Comparison of ENCODE assay signal across 8 cellular contexts in genomic region chr15:64354683-64355558, GRCh38. TPM values are rescaled to one million over a fixed set of nuclear protein-coding genes. Genes with fewer than 3 reads are reported as not detected.
A peak's percentile ranks its signal among the peaks of the same experiment; 100 is the strongest.
DNase-seq lines count a peak whose midpoint lies in the region; ATAC-seq and TF ChIP-seq lines count a peak whose summit lies in the region.

No MANE protein-coding gene starts in this region.

- H2AFZ ChIP-seq in KMS-11 (ENCODE audit: low read depth): peak overlapping the region; percentile 69
- H2AFZ ChIP-seq in hepatocyte: peak overlapping the region; percentile 73

- H3K4me2 ChIP-seq in KMS-11 (peak overlapping the region; percentile 84), hepatocyte (peak overlapping the region; percentile 97)

- TF ChIP-seq CTCF in GM12875 (IDR thresholded peaks at IDR 0.05; ENCODE audit: borderline replicate concordance, insufficient read depth, low read depth, low read length) (no peak), KMS-11 (conservative IDR thresholded peaks at IDR 0.05; ENCODE audit: low read depth, low read length) (no peak), hepatocyte (IDR thresholded peaks at IDR 0.05; ENCODE audit: poor library complexity) (no peak), spleen (IDR thresholded peaks at IDR 0.05 in 8 of 11, conservative IDR thresholded peaks at IDR 0.05 in 3 of 11) (no peak)

- H3K27me3 ChIP-seq in KMS-11 (ENCODE audit: insufficient read depth, low read depth) (no peaks in the 10 kb centered on the region), hepatocyte (no peaks in the 10 kb centered on the region), spleen (replicated peaks in 1 of 7) (no peaks in the 10 kb centered on the region)

- H3K4me3 ChIP-seq in GM12875 (ENCODE audit: low read depth, low read length) (peak overlapping the region; percentile 96), KMS-11 (IDR thresholded peaks at IDR 0.05; ENCODE audit: insufficient read depth, low read depth, low read length) (no peak overlapping the region), hepatocyte (peak overlapping the region; percentile 99), spleen (peak overlapping the region; percentile 56 to 98 (median 83))

- no peak for ATAC-seq in GM19467 (IDR thresholded peaks at IDR 0.05; ENCODE audit: unreplicated experiment)

- H3K79me2 ChIP-seq in KMS-11 (ENCODE audit: insufficient read depth, low read depth) (peaks cover 16% of the 10 kb centered on the region; the same call in 1 of the 2 replicates), hepatocyte (peaks cover 56% of the 10 kb centered on the region)

- 11% methylated on average over 14 of the region's 14 CpGs for WGBS in hepatocyte (ENCODE audit: low lambda C conversion rate, missing lambda C conversion rate)
- WGBS in spleen, 5 donors: 13 to 16% (median 14%) methylated on average over 14 of the region's 14 CpGs

- H4K20me1 ChIP-seq in KMS-11 (ENCODE audit: insufficient read depth): no peaks in the 10 kb centered on the region
- H4K20me1 ChIP-seq in hepatocyte (ENCODE audit: insufficient read depth, poor library complexity, severe bottlenecking): peaks cover 3% of the 10 kb centered on the region

- H3K27ac ChIP-seq in KMS-11 (0 out of 2 replicates have a peak overlapping the region, but pooled peaks have one; percentile 57), hepatocyte (peak overlapping the region; percentile 93), spleen (peak overlapping the region; percentile 23 to 89 (median 80))

- H3K36me3 ChIP-seq in KMS-11 (ENCODE audit: insufficient read depth) (no peaks in the 10 kb centered on the region), hepatocyte (replicated peaks; ENCODE audit: insufficient read depth, low read depth) (no peaks in the 10 kb centered on the region), spleen (peaks cover 0 to 6% (median 0%) of the 10 kb centered on the region in 6 donors)

- intact Hi-C loops in spleen (cut with DNase I; ENCODE audit: low total_unique reads): no loop called here

- H3K9ac ChIP-seq in KMS-11: peak overlapping the region; percentile 28; the same call in 1 of the 2 replicates

- H3K9me3 ChIP-seq in hepatocyte (ENCODE audit: low read depth) (no peaks in the 10 kb centered on the region), spleen (no peaks in the 10 kb centered on the region)

- H3K9me2 ChIP-seq in hepatocyte (replicated peaks; ENCODE audit: insufficient read depth): no peaks in the 10 kb centered on the region

- H3K4me1 ChIP-seq in KMS-11 (ENCODE audit: low read depth, poor library complexity, severe bottlenecking) (peaks cover 19% of the 10 kb centered on the region), hepatocyte (ENCODE audit: insufficient read depth) (peaks cover 5% of the 10 kb centered on the region), spleen (peaks cover 8 to 58% (median 30%) of the 10 kb centered on the region in 6 donors)

- peak; percentile 23 for DNase-seq in activated naive CD4-positive, alpha-beta T cell treated with Interleukin-2 at 50 U/mL for 16 hours
- no peak for DNase-seq in hepatocyte (ENCODE audit: low spot score)
- no peak for DNase-seq in spleen
- DNase-seq in EL: no peak
- DNase-seq in T-helper 9 cell: no peak

- TF ChIP-seq POLR2A in spleen (IDR thresholded peaks at IDR 0.05): no peak

RNA-seq across cellular contexts. Expression of gene CSNK1G1, which starts 1.1 kb away (rescaled TPM):
- total RNA-seq in hepatocyte (16.2 and 18.1 TPM in 2 replicates), spleen (10 to 100 TPM; 15.8 to 27.1 (median 20.1) TPM)
- polyA plus RNA-seq in hepatocyte (7.7 and 8.5 TPM in 2 replicates), spleen (1 to 10 TPM; 2.0 to 3.0 (median 2.8) TPM)

RNA-seq across cellular contexts. Expression of gene PCLAF, which starts 26.3 kb away (rescaled TPM):
- total RNA-seq in hepatocyte (19.2 and 21.2 TPM in 2 replicates), spleen (10 to 100 TPM in 1 of 7 donors, 1 to 10 TPM in 6; 1.7 to 11.0 (median 5.8) TPM)
- polyA plus RNA-seq in hepatocyte (25.3 and 30.2 TPM in 2 replicates), spleen (10 to 100 TPM; 12.3 to 83.3 (median 26.5) TPM)

RNA-seq across cellular contexts. Expression of gene TRIP4, which starts 32.7 kb away (rescaled TPM):
- total RNA-seq in hepatocyte (13.9 and 15.6 TPM in 2 replicates), spleen (10 to 100 TPM; 18.2 to 31.9 (median 25.6) TPM)
- polyA plus RNA-seq in hepatocyte (29.4 and 30.6 TPM in 2 replicates), spleen (10 to 100 TPM; 17.3 to 27.6 (median 20.0) TPM)
